ENCODE assay signal across 23 cellular contexts in genomic region chr15:57507111-57507510, GRCh38.
A peak's percentile ranks its signal among the peaks of the same experiment; 100 is the strongest.
DNase-seq lines count a peak whose midpoint lies in the region; ATAC-seq and TF ChIP-seq lines count a peak whose summit lies in the region.
"Had no signal": no experiment of that assay in that cellular context is flagged by ENCODE, and none has a peak within 500 bp of the region (broad histone marks: within the 10 kb centered on the region; RNA-seq: fewer than 3 reads in every experiment).

No MANE protein-coding gene starts in this region.

- H3K9ac ChIP-seq in smooth muscle cell (ENCODE audit: low read depth): peak overlapping the region; percentile 83

- no peaks in the 10 kb centered on the region for H3K79me2 ChIP-seq in smooth muscle cell (ENCODE audit: low read depth)

- H4K20me1 ChIP-seq in smooth muscle cell (ENCODE audit: low read depth): no peaks in the 10 kb centered on the region

- H3K4me3 ChIP-seq in ascending aorta (no peak overlapping the region), left lung (no peak overlapping the region), smooth muscle cell (no peak overlapping the region)
- H3K4me3 ChIP-seq: gastrocnemius medialis, upper lobe of right lung had no signal

- H3K4me2 ChIP-seq in smooth muscle cell: peak overlapping the region; percentile 68

- H3K36me3 ChIP-seq in ascending aorta (no peaks in the 10 kb centered on the region), left lung (no peaks in the 10 kb centered on the region), smooth muscle cell (ENCODE audit: low read depth) (no peaks in the 10 kb centered on the region)
- H3K36me3 ChIP-seq: gastrocnemius medialis, upper lobe of right lung had no signal

- H3K27me3 ChIP-seq in ascending aorta: no peaks in the 10 kb centered on the region
- no peaks in the 10 kb centered on the region for H3K27me3 ChIP-seq in left lung
- no peaks in the 10 kb centered on the region for H3K27me3 ChIP-seq in smooth muscle cell (ENCODE audit: low read depth)
- H3K27me3 ChIP-seq: gastrocnemius medialis, upper lobe of right lung had no signal

- no peak for TF ChIP-seq CTCF in ascending aorta (IDR thresholded peaks at IDR 0.05)
- TF ChIP-seq CTCF in left lung (IDR thresholded peaks at IDR 0.05): no peak
- TF ChIP-seq CTCF in smooth muscle cell (IDR thresholded peaks at IDR 0.05; ENCODE audit: borderline replicate concordance, insufficient read depth, poor library complexity, severe bottlenecking): no peak

- 66% methylated on average over 2 of the region's 2 CpGs for WGBS in smooth muscle cell (ENCODE audit: low lambda C conversion rate)

- peaks cover 49% of the 10 kb centered on the region for H3F3A ChIP-seq in smooth muscle cell (ENCODE audit: low read depth)

- ATAC-seq in left lung (no peak), GM21528 (IDR thresholded peaks at IDR 0.05; ENCODE audit: low FRiP score, unreplicated experiment) (no peak)
- ATAC-seq: activated CD4-positive, alpha-beta T cell treated with anti-CD3 and anti-CD28 coated beads for 36 hours; esophagus mucosa; gastrocnemius medialis; natural killer cell treated with Interleukin-12 subunit alpha and Interleukin-12 subunit beta and Interleukin-15 and Interleukin-18, amount 100 ng/mL, for 72 hours; stimulated activated naive B cell treated with anti-CD40 and anti-IgM and Interleukin-4, amounts not matched to agents 10 μg/mL and 1 μg/mL and 100 μg/mL, for 72 hours; upper lobe of right lung had no signal

- intact Hi-C loops in ascending aorta (cut with DNase I) (no loop called here), left lung (cut with DNase I) (no loop called here)

- H3K27ac ChIP-seq in ascending aorta: peak overlapping the region; percentile 69 to 83
- H3K27ac ChIP-seq in left lung: peak overlapping the region; percentile 75 to 84
- H3K27ac ChIP-seq in smooth muscle cell (ENCODE audit: low read depth): peak overlapping the region; percentile 95
- H3K27ac ChIP-seq: gastrocnemius medialis had no signal

- H2AFZ ChIP-seq in smooth muscle cell (ENCODE audit: low read depth): no peak overlapping the region

- no peaks in the 10 kb centered on the region for H3K9me3 ChIP-seq in ascending aorta
- no peaks in the 10 kb centered on the region for H3K9me3 ChIP-seq in left lung
- H3K9me3 ChIP-seq in smooth muscle cell (replicated peaks; ENCODE audit: low read depth): no peaks in the 10 kb centered on the region
- H3K9me3 ChIP-seq: gastrocnemius medialis, upper lobe of right lung had no signal

- H3K4me1 ChIP-seq in ascending aorta: peaks cover 6 to 30% of the 10 kb centered on the region in 2 donors
- peaks cover 26 to 29% of the 10 kb centered on the region in 2 donors for H3K4me1 ChIP-seq in left lung
- peaks cover 48% of the 10 kb centered on the region for H3K4me1 ChIP-seq in smooth muscle cell (ENCODE audit: low read depth)
- H3K4me1 ChIP-seq: gastrocnemius medialis had no signal

- DNase-seq in HT-29 (ENCODE audit: low spot score) (peak; percentile 61), ascending aorta (ENCODE audit: low spot score in 2 of 2) (no peak), left lung (no peak), smooth muscle cell (lab: John Stamatoyannopoulos, UW; ENCODE audit: unreplicated experiment) (no peak)
- no peak for DNase-seq in stimulated activated naive CD4-positive, alpha-beta T cell treated with Interleukin-2 at 50 U/mL for 16 hours (lab: John Stamatoyannopoulos, UW)
- no peak for DNase-seq in activated effector memory CD4-positive, alpha-beta T cell treated with Interleukin-2 at 50 U/mL for 16 hours
- DNase-seq: activated CD4-positive, alpha-beta T cell treated with anti-CD3 and anti-CD28 coated beads for 36 hours; activated naive CD4-positive, alpha-beta T cell treated with anti-CD3 and anti-CD28 coated beads for 36 hours; activated T-cell treated with anti-CD3 and anti-CD28 coated beads, Interleukin-2, amount 50 U/mL, for 48 hours; amygdala; effector CD8-positive, alpha-beta T cell; gastrocnemius medialis; Kasumi-1; NCI-H1048; NCI-H226; Right ventricle myocardium superior; stimulated activated CD4-positive, alpha-beta T cell treated with anti-CD3 and anti-CD28 coated beads, Interleukin-2, amount 100 ng/mL, for 48 hours; stimulated activated naive B cell treated with anti-CD40 and anti-IgM and Interleukin-4, amounts not matched to agents 10 μg/mL and 1 μg/mL and 100 μg/mL, for 72 hours; T-helper 1 cell; upper lobe of right lung had no signal
